ENCODE assay signal across 19 cellular contexts in genomic region chr6:129350278-129350677, GRCh38.
A peak's percentile ranks its signal among the peaks of the same experiment; 100 is the strongest.
DNase-seq lines count a peak whose midpoint lies in the region; ATAC-seq and TF ChIP-seq lines count a peak whose summit lies in the region.
"Had no signal": no experiment of that assay in that cellular context is flagged by ENCODE, and none has a peak within 500 bp of the region (broad histone marks: within the 10 kb centered on the region; RNA-seq: fewer than 3 reads in every experiment).

No MANE protein-coding gene starts in this region.

- H3K27ac ChIP-seq in H9 (ENCODE audit: insufficient read length, low read depth, low read length) (no peak overlapping the region), neuronal stem cell (replicated peaks; ENCODE audit: low read length) (no peak overlapping the region)
- H3K27ac ChIP-seq: C4-2B, Peyer's patch, SK-N-MC had no signal

- H2BK5ac ChIP-seq in H9 (ENCODE audit: insufficient read length, low read length), result no peak overlapping the region
- H2BK5ac ChIP-seq in neuronal stem cell (ENCODE audit: low read length), result no peak overlapping the region

- H3K27me3 ChIP-seq in H9 (ENCODE audit: insufficient read depth, low read length) (no peaks in the 10 kb centered on the region), neuronal stem cell (ENCODE audit: control insufficient read depth in 3 of 3, insufficient read depth in 3 of 3, low read depth in 1 of 3, low read length in 3 of 3) (no peaks in the 10 kb centered on the region)
- H3K27me3 ChIP-seq: Peyer's patch had no signal

- no peak overlapping the region for H2BK12ac ChIP-seq in H9 (ENCODE audit: insufficient read length, low read depth, low read length)
- H2BK12ac ChIP-seq in neuronal stem cell (ENCODE audit: low read length), result no peak overlapping the region

- no peaks in the 10 kb centered on the region for H3K36me3 ChIP-seq in neuronal stem cell (replicated peaks in 1 of 2; ENCODE audit: control insufficient read depth in 2 of 2, insufficient read depth in 2 of 2, low read length in 2 of 2)
- H3K36me3 ChIP-seq: Peyer's patch had no signal

- no peak overlapping the region for H3K14ac ChIP-seq in H9 (ENCODE audit: insufficient read depth, low read length)
- H3K14ac ChIP-seq in neuronal stem cell (ENCODE audit: low read length), result no peak overlapping the region

- H3K4ac ChIP-seq in H9 (ENCODE audit: low read depth, low read length) (no peak overlapping the region), neuronal stem cell (ENCODE audit: low read length) (no peak overlapping the region)

- H3K18ac ChIP-seq in H9 (ENCODE audit: insufficient read length, low read depth, low read length) (no peak overlapping the region), neuronal stem cell (ENCODE audit: low read length) (no peak overlapping the region)

- H3K56ac ChIP-seq in H9 (ENCODE audit: insufficient read length, low read depth, low read length), result no peak overlapping the region

- no peak for TF ChIP-seq CTCF in H9 (conservative IDR thresholded peaks at IDR 0.05)
- TF ChIP-seq CTCF in epithelial cell of esophagus (IDR thresholded peaks at IDR 0.05; ENCODE audit: insufficient read depth, low read depth, low read length, missing control alignments), result no peak

- H4K8ac ChIP-seq in H9 (replicated peaks; ENCODE audit: insufficient read length, low read depth, low read length) (no peak overlapping the region), neuronal stem cell (ENCODE audit: low read depth, low read length) (no peak overlapping the region)

- ATAC-seq in HG03097 (IDR thresholded peaks at IDR 0.05; ENCODE audit: low FRiP score, unreplicated experiment) (no peak), HG03175 (IDR thresholded peaks at IDR 0.05; ENCODE audit: unreplicated experiment) (no peak)

- H2BK120ac ChIP-seq in H9 (ENCODE audit: low read depth, low read length, poor library complexity, severe bottlenecking), result peak overlapping the region; percentile 77
- no peak overlapping the region for H2BK120ac ChIP-seq in neuronal stem cell (ENCODE audit: low read depth, low read length)

- DNase-seq in H9, result no peak
- peak; percentile 47 for DNase-seq in LoVo (ENCODE audit: low spot score)
- DNase-seq in epithelial cell of esophagus (ENCODE audit: low read depth), result peak; percentile 9
- no peak for DNase-seq in neuronal stem cell (ENCODE audit: low spot score)
- no peak for DNase-seq in middle frontal gyrus (ENCODE audit: extremely low spot score, low spot score)
- DNase-seq: EL, H7, KG1, NCI-H1048, NCI-H1436 treated with DMSO at 0.1 percent for 48 hours, NCI-H2029 treated with DMSO at 0.1 percent for 48 hours, NCI-H510A, NCI-H82, Right ventricle myocardium superior had no signal

- H2AFZ ChIP-seq in H9 (ENCODE audit: low read length) (no peak overlapping the region), neuronal stem cell (ENCODE audit: low read length) (peak overlapping the region; percentile 59)

- H3K9ac ChIP-seq in H9 (ENCODE audit: extremely low read depth, insufficient read length, low read length) (no peak overlapping the region), neuronal stem cell (ENCODE audit: low read depth, low read length, poor library complexity) (no peak overlapping the region)

- H3K36me3 Mint-ChIP-seq in H9 (ENCODE audit: insufficient read depth in 1 of 3, low read depth in 3 of 3), result no peaks in the 10 kb centered on the region

- no peaks in the 10 kb centered on the region for H4K20me1 ChIP-seq in H9 (ENCODE audit: control insufficient read depth, insufficient read depth, insufficient read length)

- no peaks in the 10 kb centered on the region for H3K23me2 ChIP-seq in H9 (ENCODE audit: insufficient read length, low read depth, low read length, poor library complexity, severe bottlenecking)

- H2BK20ac ChIP-seq in H9 (ENCODE audit: low read depth, low read length, poor library complexity, severe bottlenecking), result no peak overlapping the region

- H4K5ac ChIP-seq in H9 (ENCODE audit: insufficient read length, low read depth, low read length), result no peak overlapping the region

- H4K91ac ChIP-seq in H9 (ENCODE audit: insufficient read length, low read depth, low read length) (no peak overlapping the region), neuronal stem cell (ENCODE audit: low read depth, low read length, poor library complexity) (no peak overlapping the region)

- no peak overlapping the region for H3K4me3 Mint-ChIP-seq in H9

- H3K4me3 ChIP-seq in epithelial cell of esophagus (ENCODE audit: low read length), result no peak overlapping the region
- no peak overlapping the region for H3K4me3 ChIP-seq in neuronal stem cell (ENCODE audit: low read length in 2 of 2)
- H3K4me3 ChIP-seq: Peyer's patch, SK-N-MC had no signal

- no peak overlapping the region for H2AK5ac ChIP-seq in H9 (ENCODE audit: insufficient read length, low read length)
- H2AK5ac ChIP-seq in neuronal stem cell (ENCODE audit: low read depth, low read length), result no peak overlapping the region

- H3T11ph ChIP-seq in H9 (ENCODE audit: low read length), result no peak overlapping the region

- H3K4me2 ChIP-seq in H9 (ENCODE audit: insufficient read depth, insufficient read length, low read length) (no peak overlapping the region), neuronal stem cell (ENCODE audit: insufficient read depth, low read length, poor library complexity, severe bottlenecking) (no peak overlapping the region)

- no peaks in the 10 kb centered on the region for H3K9me3 Mint-ChIP-seq in H9

- H3K4me1 Mint-ChIP-seq in H9, result peaks cover 5% of the 10 kb centered on the region in 2 experiments; a peak in 2 of 4 replicates

- no CpG with 5 or more reads among the region's 2 CpGs for WGBS in H9 (ENCODE audit: extremely low coverage, insufficient read length, low lambda C conversion rate)
- no CpG with 5 or more reads among the region's 2 CpGs for WGBS in neuronal stem cell (ENCODE audit: extremely low coverage in 2 of 2, insufficient read length in 2 of 2, insufficient replicate concordance in 1 of 2), 2 donors

- H3K9me3 ChIP-seq in H9 (ENCODE audit: control insufficient read depth, low read depth, low read length), result no peaks in the 10 kb centered on the region
- H3K9me3 ChIP-seq in neuronal stem cell (replicated peaks in 1 of 2; ENCODE audit: control insufficient read depth in 2 of 2, insufficient read depth in 1 of 2, low read depth in 1 of 2, low read length in 2 of 2), result no peaks in the 10 kb centered on the region
- H3K9me3 ChIP-seq: Peyer's patch had no signal

- H3K23ac ChIP-seq in H9 (ENCODE audit: insufficient read length, low read depth, low read length) (no peak overlapping the region), neuronal stem cell (ENCODE audit: low read depth, low read length, poor library complexity) (no peak overlapping the region)

- H3K27ac Mint-ChIP-seq in H9, result peak overlapping the region in 1 of 3 experiments; percentile 8; a peak in 2 of 7 replicates

- H3K79me1 ChIP-seq in H9 (ENCODE audit: insufficient read depth, low read depth, low read length, poor library complexity, severe bottlenecking) (no peaks in the 10 kb centered on the region), neuronal stem cell (ENCODE audit: low read depth, low read length) (peaks cover 2% of the 10 kb centered on the region)

- H3K27me3 Mint-ChIP-seq in H9 (ENCODE audit: low read depth), result no peaks in the 10 kb centered on the region

- H2BK15ac ChIP-seq in H9 (ENCODE audit: low read depth, low read length) (no peak overlapping the region), neuronal stem cell (ENCODE audit: low read length) (no peak overlapping the region)

- H3K4me1 ChIP-seq in H9 (ENCODE audit: insufficient read depth, low read length) (no peaks in the 10 kb centered on the region), neuronal stem cell (ENCODE audit: control insufficient read depth in 2 of 2, insufficient read depth in 1 of 2, low read depth in 1 of 2, low read length in 2 of 2) (peaks cover 0 to 2% of the 10 kb centered on the region in 2 donors)
- H3K4me1 ChIP-seq: Peyer's patch had no signal

- H3K79me2 ChIP-seq in H9 (ENCODE audit: insufficient read depth, low read length), result no peaks in the 10 kb centered on the region

Comparison
In these comparisons a context has a peak if more than half of its experiments do, and no peak if none do; other contexts are left out.
1. DNase-seq: peak in LoVo (single experiment) and epithelial cell of esophagus (single experiment); none in H9 (single experiment), neuronal stem cell (single experiment) and middle frontal gyrus (single experiment).